ENCODE assay signal across 8 cellular contexts in genomic region chr6:150600003-150600301, GRCh38. TPM values are rescaled to one million over a fixed set of nuclear protein-coding genes. Genes with fewer than 3 reads are reported as not detected.
A peak's percentile ranks its signal among the peaks of the same experiment; 100 is the strongest.
DNase-seq lines count a peak whose midpoint lies in the region; ATAC-seq and TF ChIP-seq lines count a peak whose summit lies in the region.

No MANE protein-coding gene starts in this region.

- no peaks in the 10 kb centered on the region for H3K79me2 ChIP-seq in neural progenitor cell (ENCODE audit: low read depth)

- H3K4me1 Mint-ChIP-seq in Calu3 (ENCODE audit: low read depth, unreplicated experiment): no peaks in the 10 kb centered on the region
- H3K4me1 Mint-ChIP-seq in neural progenitor cell: peaks cover 31% of the 10 kb centered on the region

- peak overlapping the region; percentile 47 to 84 for H3K9ac ChIP-seq in duodenal mucosa (ENCODE audit: low read depth in 1 of 2, low read length in 2 of 2)
- H3K9ac ChIP-seq in neural progenitor cell: no peak overlapping the region

- H3K27me3 ChIP-seq in duodenal mucosa (ENCODE audit: control insufficient read depth in 1 of 2, insufficient read depth in 2 of 2, low read length in 2 of 2): no peaks in the 10 kb centered on the region
- peaks cover 91% of the 10 kb centered on the region for H3K27me3 ChIP-seq in neural progenitor cell

- CTCF ChIA-PET in Calu3 (lab: Charles Lee): interaction anchor here (0.5 to 1.9 kb wide), 5 partner anchors 12 to 206 kb away, joined by 3 to 17 read pairs (median 3); no protein-coding TSS in a partner anchor

- no TSS peak for BruUV-seq in Calu3 (replicated peaks; lab: Mats Ljungman, UMichigan)

- DNase-seq in Calu3: no peak
- DNase-seq in neural progenitor cell (ENCODE audit: low spot score): no peak
- no peak for DNase-seq in left lobe of liver (ENCODE audit: low spot score)
- no peak for DNase-seq in T-helper 1 cell
- no peak for DNase-seq in DMS53 (lab: John Stamatoyannopoulos, UW)

- H3K4me3 Mint-ChIP-seq in Calu3 (ENCODE audit: low read depth, unreplicated experiment): peak overlapping the region; percentile 59
- H3K4me3 Mint-ChIP-seq in neural progenitor cell: no peak overlapping the region

- intact Hi-C loops in Calu3 (cut with micrococcal nuclease; ENCODE audit: unreplicated experiment): loop anchor here (2.0 to 5.0 kb wide), 3 partner anchors 109 to 212 kb away; no protein-coding TSS in a partner anchor

- peaks cover 33 to 51% of the 10 kb centered on the region in 2 donors for H3K4me1 ChIP-seq in duodenal mucosa (ENCODE audit: control insufficient read depth in 1 of 2, insufficient read depth in 2 of 2, low read length in 2 of 2)
- H3K4me1 ChIP-seq in neural progenitor cell: peaks cover 10% of the 10 kb centered on the region

- peaks cover 20% of the 10 kb centered on the region for H3F3A ChIP-seq in neural progenitor cell (ENCODE audit: low read depth)

- H3K9me3 ChIP-seq in duodenal mucosa (ENCODE audit: control insufficient read depth in 1 of 2, low read length in 2 of 2) (no peaks in the 10 kb centered on the region), neural progenitor cell (ENCODE audit: low read depth) (no peaks in the 10 kb centered on the region)

- H3K27ac Mint-ChIP-seq in Calu3 (ENCODE audit: unreplicated experiment) (no peak overlapping the region), neural progenitor cell (no peak overlapping the region)

- H3K27me3 Mint-ChIP-seq in Calu3 (ENCODE audit: unreplicated experiment): no peaks in the 10 kb centered on the region
- H3K27me3 Mint-ChIP-seq in neural progenitor cell (ENCODE audit: insufficient read depth, low read depth): no peaks in the 10 kb centered on the region

- H3K36me3 Mint-ChIP-seq in Calu3 (ENCODE audit: insufficient read depth, unreplicated experiment): peaks cover 16% of the 10 kb centered on the region
- peaks cover 6% of the 10 kb centered on the region for H3K36me3 Mint-ChIP-seq in neural progenitor cell

- H2AFZ ChIP-seq in neural progenitor cell (replicated peaks): peak overlapping the region; percentile 95

- TF ChIP-seq CTCF in Calu3 (IDR thresholded peaks at IDR 0.05; ENCODE audit: unreplicated experiment): no peak
- no peak for TF ChIP-seq CTCF in neural progenitor cell (IDR thresholded peaks at IDR 0.05)

- peaks cover 6% of the 10 kb centered on the region for H4K20me1 ChIP-seq in neural progenitor cell (ENCODE audit: low read depth)

- H3K36me3 ChIP-seq in duodenal mucosa (ENCODE audit: control insufficient read depth in 1 of 2, insufficient read depth in 2 of 2, low read length in 2 of 2) (no peaks in the 10 kb centered on the region), neural progenitor cell (no peaks in the 10 kb centered on the region)

- peak overlapping the region; percentile 87 for H3K4me2 ChIP-seq in neural progenitor cell

- H3K9me3 Mint-ChIP-seq in Calu3 (ENCODE audit: low read depth, unreplicated experiment) (no peaks in the 10 kb centered on the region), neural progenitor cell (no peaks in the 10 kb centered on the region)

- ATAC-seq in HG03196 (IDR thresholded peaks at IDR 0.05; ENCODE audit: unreplicated experiment): peak; percentile 14
- no peak for ATAC-seq in GM21390 (IDR thresholded peaks at IDR 0.05; ENCODE audit: unreplicated experiment)
- no peak for ATAC-seq in left lobe of liver

- peak overlapping the region; percentile 71 to 77 for H3K4me3 ChIP-seq in duodenal mucosa (ENCODE audit: low read depth in 1 of 2, low read length in 2 of 2)
- peak overlapping the region; percentile 87 for H3K4me3 ChIP-seq in neural progenitor cell

- H3K27ac ChIP-seq in duodenal mucosa (ENCODE audit: low read depth, low read length) (peak overlapping the region; percentile 79), neural progenitor cell (no peak overlapping the region)

RNA-seq across cellular contexts. Expression of gene PLEKHG1, which starts 0.3 kb away (rescaled TPM):
- total RNA-seq in Calu3 (2022) (9.7 and 16.9 TPM in 2 replicates), neural progenitor cell (ENCODE audit: low replicate concordance) (4.6 and 4.7 TPM in 2 replicates), left lobe of liver (8.0 TPM)
